Comparison of ENCODE assay signal across 9 cellular contexts in genomic region chr3:101861212-101861977, GRCh38. TPM values are rescaled to one million over a fixed set of nuclear protein-coding genes. Genes with fewer than 3 reads are reported as not detected.
A peak's percentile ranks its signal among the peaks of the same experiment; 100 is the strongest.
DNase-seq lines count a peak whose midpoint lies in the region; ATAC-seq and TF ChIP-seq lines count a peak whose summit lies in the region.
"Had no signal": no experiment of that assay in that cellular context is flagged by ENCODE, and none has a peak within 500 bp of the region (broad histone marks: within the 10 kb centered on the region; RNA-seq: fewer than 3 reads in every experiment).

No MANE protein-coding gene starts in this region.

- POLR2A ChIA-PET in activated CD8-positive, alpha-beta T cell treated with anti-CD3 and anti-CD28 coated beads for 36 hours (lab: Charles Lee), result interaction anchor here (0.6 to 2.0 kb wide), 4 partner anchors 9 to 218 kb away, joined by 3 to 14 read pairs (median 4); partner anchors contain the start of gene NFKBIZ

- H3K4me3 Mint-ChIP-seq in activated naive CD4-positive, alpha-beta T cell treated with anti-CD3 and anti-CD28 coated beads for 36 hours, result no peak overlapping the region
- H3K4me3 Mint-ChIP-seq in activated CD8-positive, alpha-beta T cell treated with anti-CD3 and anti-CD28 coated beads for 36 hours, result no peak overlapping the region
- H3K4me3 Mint-ChIP-seq in stimulated activated naive CD8-positive, alpha-beta T cell treated with anti-CD3 and anti-CD28 coated beads, Interleukin-15, Interleukin-2, amounts not matched to agents 100 ng/mL and 50 ng/mL, for 24 hours, result no peak overlapping the region

- intact Hi-C loops in activated naive CD4-positive, alpha-beta T cell treated with anti-CD3 and anti-CD28 coated beads for 36 hours (cut with micrococcal nuclease), result loop anchor here (1.0 kb wide), 1 partner anchor 10 kb away; no protein-coding TSS in a partner anchor
- intact Hi-C loops in activated CD8-positive, alpha-beta T cell treated with anti-CD3 and anti-CD28 coated beads for 36 hours (cut with micrococcal nuclease), result no loop called here

- H3K9me3 Mint-ChIP-seq in activated naive CD4-positive, alpha-beta T cell treated with anti-CD3 and anti-CD28 coated beads for 36 hours, result no peaks in the 10 kb centered on the region
- no peaks in the 10 kb centered on the region for H3K9me3 Mint-ChIP-seq in activated CD8-positive, alpha-beta T cell treated with anti-CD3 and anti-CD28 coated beads for 36 hours
- H3K9me3 Mint-ChIP-seq in stimulated activated naive CD8-positive, alpha-beta T cell treated with anti-CD3 and anti-CD28 coated beads, Interleukin-15, Interleukin-2, amounts not matched to agents 100 ng/mL and 50 ng/mL, for 24 hours, result no peaks in the 10 kb centered on the region

- peaks cover 62% of the 10 kb centered on the region for H3K36me3 ChIP-seq in MG63

- ATAC-seq in HG03045 (IDR thresholded peaks at IDR 0.05; ENCODE audit: unreplicated experiment), result peak; percentile 52
- peak; percentile 48 for ATAC-seq in activated CD8-positive, alpha-beta T cell treated with anti-CD3 and anti-CD28 coated beads for 36 hours

- CTCF ChIA-PET in activated naive CD4-positive, alpha-beta T cell treated with anti-CD3 and anti-CD28 coated beads for 36 hours (lab: Charles Lee), result interaction anchor here (1.4 kb wide), 1 partner anchor 364 kb away, joined by 4 read pairs; no protein-coding TSS in a partner anchor
- CTCF ChIA-PET in activated CD8-positive, alpha-beta T cell treated with anti-CD3 and anti-CD28 coated beads for 36 hours (lab: Charles Lee), result interaction anchor here (1.0 to 1.9 kb wide), 4 partner anchors 9 to 67 kb away, joined by 3 to 4 read pairs (median 3); no protein-coding TSS in a partner anchor

- H3K36me3 Mint-ChIP-seq in activated naive CD4-positive, alpha-beta T cell treated with anti-CD3 and anti-CD28 coated beads for 36 hours (ENCODE audit: low read depth), result peaks cover 55% of the 10 kb centered on the region
- peaks cover 64% of the 10 kb centered on the region for H3K36me3 Mint-ChIP-seq in activated CD8-positive, alpha-beta T cell treated with anti-CD3 and anti-CD28 coated beads for 36 hours (ENCODE audit: low read depth)
- peaks cover 73% of the 10 kb centered on the region for H3K36me3 Mint-ChIP-seq in stimulated activated naive CD8-positive, alpha-beta T cell treated with anti-CD3 and anti-CD28 coated beads, Interleukin-15, Interleukin-2, amounts not matched to agents 100 ng/mL and 50 ng/mL, for 24 hours (ENCODE audit: low read depth)

- no peak for TF ChIP-seq CTCF in activated CD8-positive, alpha-beta T cell treated with anti-CD3 and anti-CD28 coated beads for 36 hours (IDR thresholded peaks at IDR 0.05)

- no peaks in the 10 kb centered on the region for H3K27me3 Mint-ChIP-seq in activated naive CD4-positive, alpha-beta T cell treated with anti-CD3 and anti-CD28 coated beads for 36 hours (ENCODE audit: low read depth)
- no peaks in the 10 kb centered on the region for H3K27me3 Mint-ChIP-seq in activated CD8-positive, alpha-beta T cell treated with anti-CD3 and anti-CD28 coated beads for 36 hours
- H3K27me3 Mint-ChIP-seq in stimulated activated naive CD8-positive, alpha-beta T cell treated with anti-CD3 and anti-CD28 coated beads, Interleukin-15, Interleukin-2, amounts not matched to agents 100 ng/mL and 50 ng/mL, for 24 hours, result no peaks in the 10 kb centered on the region

- H3K27me3 ChIP-seq in MG63, result no peaks in the 10 kb centered on the region

- no peaks in the 10 kb centered on the region for H3K9me3 ChIP-seq in MG63

- peak overlapping the region; percentile 28 for H3K27ac Mint-ChIP-seq in activated naive CD4-positive, alpha-beta T cell treated with anti-CD3 and anti-CD28 coated beads for 36 hours
- H3K27ac Mint-ChIP-seq in activated CD8-positive, alpha-beta T cell treated with anti-CD3 and anti-CD28 coated beads for 36 hours, result peak overlapping the region; percentile 31
- peak overlapping the region; percentile 57 for H3K27ac Mint-ChIP-seq in stimulated activated naive CD8-positive, alpha-beta T cell treated with anti-CD3 and anti-CD28 coated beads, Interleukin-15, Interleukin-2, amounts not matched to agents 100 ng/mL and 50 ng/mL, for 24 hours

- H3K4me3 ChIP-seq in MG63, result no peak overlapping the region

- DNase-seq in activated naive CD4-positive, alpha-beta T cell treated with anti-CD3 and anti-CD28 coated beads for 36 hours, result no peak
- DNase-seq in activated naive CD4-positive, alpha-beta T cell treated with anti-CD3 and anti-CD28 coated beads, Interleukin-2, amount 50 U/mL, for 16 hours, result no peak
- DNase-seq in activated CD8-positive, alpha-beta T cell treated with anti-CD3 and anti-CD28 coated beads for 36 hours, result no peak
- DNase-seq in NCI-H146 (lab: John Stamatoyannopoulos, UW), result no peak
- DNase-seq in SW 1271 (lab: John Stamatoyannopoulos, UW), result no peak
- DNase-seq in MG63, result no peak
- DNase-seq: NCI-H345 had no signal

- peaks cover 56% of the 10 kb centered on the region for H3K4me1 Mint-ChIP-seq in activated naive CD4-positive, alpha-beta T cell treated with anti-CD3 and anti-CD28 coated beads for 36 hours (ENCODE audit: low read depth)
- peaks cover 68% of the 10 kb centered on the region for H3K4me1 Mint-ChIP-seq in activated CD8-positive, alpha-beta T cell treated with anti-CD3 and anti-CD28 coated beads for 36 hours (ENCODE audit: low read depth)
- H3K4me1 Mint-ChIP-seq in stimulated activated naive CD8-positive, alpha-beta T cell treated with anti-CD3 and anti-CD28 coated beads, Interleukin-15, Interleukin-2, amounts not matched to agents 100 ng/mL and 50 ng/mL, for 24 hours (ENCODE audit: low read depth), result peaks cover 76% of the 10 kb centered on the region

RNA-seq across cellular contexts. Expression of gene NFKBIZ, which starts 12.1 kb away (rescaled TPM):
- 10 to 100 TPM; 79.3 to 85.0 TPM for total RNA-seq in activated naive CD4-positive, alpha-beta T cell treated with anti-CD3 and anti-CD28 coated beads for 36 hours
- total RNA-seq in activated CD8-positive, alpha-beta T cell treated with anti-CD3 and anti-CD28 coated beads for 36 hours, result 10 to 100 TPM; 62.1 to 70.6 TPM
- total RNA-seq in MG63 (2014; rRNA removed; shearing (Covaris generic); ENCODE audit: low replicate concordance), result 7.4 and 19.1 TPM in 2 replicates
